Comparison of ENCODE assay signal across 16 cellular contexts in the genomic region with DNA sequence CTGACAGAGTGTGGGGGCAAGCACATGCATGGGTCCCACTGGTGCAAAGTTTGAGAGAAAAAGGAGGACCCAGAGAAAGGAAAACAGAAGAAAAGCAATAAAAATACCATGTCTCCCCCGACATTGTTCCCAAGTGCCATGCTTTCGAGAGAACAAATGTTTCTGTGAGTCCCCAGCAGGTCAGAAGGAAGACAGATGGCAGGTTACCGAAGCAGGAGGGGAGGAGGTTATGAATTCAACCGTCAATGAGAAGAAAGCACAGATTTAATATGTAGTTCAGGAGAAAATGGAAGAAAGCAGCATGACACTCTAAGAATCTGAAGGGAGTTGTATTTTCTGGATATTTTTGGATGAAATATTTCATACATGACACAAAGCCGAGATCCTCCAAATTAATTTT.
A peak's percentile ranks its signal among the peaks of the same experiment; 100 is the strongest.
DNase-seq lines count a peak whose midpoint lies in the region; TF ChIP-seq lines count a peak whose summit lies in the region.
"Had no signal": no experiment of that assay in that cellular context is flagged by ENCODE, and none has a peak within 500 bp of the region (broad histone marks: within the 10 kb centered on the region; RNA-seq: fewer than 3 reads in every experiment).

No MANE protein-coding gene starts in this region.

- no peaks in the 10 kb centered on the region for H3K36me3 Mint-ChIP-seq in endothelial cell (ENCODE audit: low read depth, unreplicated experiment)
- H3K36me3 Mint-ChIP-seq: CD4-positive, CD25-positive, alpha-beta regulatory T cell had no signal

- in situ Hi-C loops in G401 (cut with HindIII; ENCODE audit: low sequenced_read_pairs), result no loop called here

- no peak for TF ChIP-seq CTCF in endothelial cell (IDR thresholded peaks at IDR 0.05; ENCODE audit: unreplicated experiment)

- H2BK120ac ChIP-seq in neuronal stem cell (ENCODE audit: low read depth, low read length), result no peak overlapping the region

- H3K4me1 ChIP-seq in neuronal stem cell (ENCODE audit: control insufficient read depth in 2 of 2, insufficient read depth in 1 of 2, low read depth in 1 of 2, low read length in 2 of 2), result peaks cover 5 to 6% of the 10 kb centered on the region in 2 donors

- WGBS in neuronal stem cell (ENCODE audit: extremely low coverage in 2 of 2, insufficient read length in 2 of 2, insufficient replicate concordance in 1 of 2), 2 donors, result no CpG with 5 or more reads among the region's 5 CpGs

- no peak overlapping the region for H3K14ac ChIP-seq in neuronal stem cell (ENCODE audit: low read length)

- H3K4me1 Mint-ChIP-seq in endothelial cell (ENCODE audit: unreplicated experiment), result peaks cover 7% of the 10 kb centered on the region
- H3K4me1 Mint-ChIP-seq: CD4-positive, CD25-positive, alpha-beta regulatory T cell had no signal

- H4K91ac ChIP-seq in neuronal stem cell (ENCODE audit: low read depth, low read length, poor library complexity), result no peak overlapping the region

- H3K4me2 ChIP-seq in neuronal stem cell (ENCODE audit: insufficient read depth, low read length, poor library complexity, severe bottlenecking), result no peak overlapping the region

- H4K8ac ChIP-seq in neuronal stem cell (ENCODE audit: low read depth, low read length), result no peak overlapping the region

- peak overlapping the region; percentile 38 for H2AFZ ChIP-seq in neuronal stem cell (ENCODE audit: low read length)

- H3K36me3 ChIP-seq in neuronal stem cell (replicated peaks in 1 of 2; ENCODE audit: control insufficient read depth in 2 of 2, insufficient read depth in 2 of 2, low read length in 2 of 2), result no peaks in the 10 kb centered on the region

- no peak overlapping the region for H3K4me3 Mint-ChIP-seq in endothelial cell (ENCODE audit: unreplicated experiment)
- H3K4me3 Mint-ChIP-seq: CD4-positive, CD25-positive, alpha-beta regulatory T cell had no signal

- no peak overlapping the region for H3K4ac ChIP-seq in neuronal stem cell (ENCODE audit: low read length)

- no peaks in the 10 kb centered on the region for H3K79me1 ChIP-seq in neuronal stem cell (ENCODE audit: low read depth, low read length)

- no peak overlapping the region for H3K9ac ChIP-seq in neuronal stem cell (ENCODE audit: low read depth, low read length, poor library complexity)

- no peak overlapping the region for H2BK15ac ChIP-seq in neuronal stem cell (ENCODE audit: low read length)

- no peak overlapping the region for H3K23ac ChIP-seq in neuronal stem cell (ENCODE audit: low read depth, low read length, poor library complexity)

- no peaks in the 10 kb centered on the region for H3K27me3 ChIP-seq in neuronal stem cell (ENCODE audit: control insufficient read depth in 3 of 3, insufficient read depth in 3 of 3, low read depth in 1 of 3, low read length in 3 of 3)

- H2BK12ac ChIP-seq in neuronal stem cell (ENCODE audit: low read length), result no peak overlapping the region

- H3K27me3 Mint-ChIP-seq in endothelial cell (ENCODE audit: unreplicated experiment), result no peaks in the 10 kb centered on the region

- no peaks in the 10 kb centered on the region for H3K9me3 Mint-ChIP-seq in endothelial cell (ENCODE audit: unreplicated experiment)

- no peak overlapping the region for H3K18ac ChIP-seq in neuronal stem cell (ENCODE audit: low read length)

- no peak overlapping the region for H2BK5ac ChIP-seq in neuronal stem cell (ENCODE audit: low read length)

- no peak overlapping the region for H3K4me3 ChIP-seq in neuronal stem cell (ENCODE audit: low read length in 2 of 2)
- H3K4me3 ChIP-seq: SK-N-MC had no signal

- no peak overlapping the region for H3K27ac ChIP-seq in neuronal stem cell (replicated peaks; ENCODE audit: low read length)
- H3K27ac ChIP-seq: SK-N-MC had no signal

- no peak overlapping the region for H2AK5ac ChIP-seq in neuronal stem cell (ENCODE audit: low read depth, low read length)

- H3K27ac Mint-ChIP-seq in endothelial cell (ENCODE audit: unreplicated experiment), result no peak overlapping the region
- H3K27ac Mint-ChIP-seq: CD4-positive, CD25-positive, alpha-beta regulatory T cell had no signal

- H3K9me3 ChIP-seq in neuronal stem cell (replicated peaks in 1 of 2; ENCODE audit: control insufficient read depth in 2 of 2, insufficient read depth in 1 of 2, low read depth in 1 of 2, low read length in 2 of 2), result no peaks in the 10 kb centered on the region

- peak; percentile 71 for DNase-seq in G401 (ENCODE audit: low spot score)
- DNase-seq in NCI-H69 (lab: John Stamatoyannopoulos, UW), result peak; percentile 37
- DNase-seq in cerebellum (ENCODE audit: low spot score), result peak; percentile 34
- DNase-seq in neuronal stem cell (ENCODE audit: low spot score), result no peak
- no peak for DNase-seq in midbrain (lab: John Stamatoyannopoulos, UW)
- no peak for DNase-seq in endothelial cell (ENCODE audit: low spot score)
- no peak for DNase-seq in NCI-H1417 (lab: John Stamatoyannopoulos, UW)
- DNase-seq: CD4-positive, CD25-positive, alpha-beta regulatory T cell; COR-L47; DMS79 treated with DMSO at 0.1 percent for 48 hours; NCI-H1048; NCI-H1417 treated with DMSO at 0.1 percent for 48 hours; NCI-H187 treated with DMSO at 0.1 percent for 48 hours; NCI-H2107; SIG-M5 had no signal

Comparison
In these comparisons a context has a peak if more than half of its experiments do, and no peak if none do; other contexts are left out.
1. DNase-seq: peak in G401 (single experiment), NCI-H69 (single experiment) and cerebellum (single experiment); none in neuronal stem cell (single experiment), midbrain (single experiment), endothelial cell (single experiment) and NCI-H1417 (0 of 3).